ENCODE assay signal across 1 cellular context in the genomic region with DNA sequence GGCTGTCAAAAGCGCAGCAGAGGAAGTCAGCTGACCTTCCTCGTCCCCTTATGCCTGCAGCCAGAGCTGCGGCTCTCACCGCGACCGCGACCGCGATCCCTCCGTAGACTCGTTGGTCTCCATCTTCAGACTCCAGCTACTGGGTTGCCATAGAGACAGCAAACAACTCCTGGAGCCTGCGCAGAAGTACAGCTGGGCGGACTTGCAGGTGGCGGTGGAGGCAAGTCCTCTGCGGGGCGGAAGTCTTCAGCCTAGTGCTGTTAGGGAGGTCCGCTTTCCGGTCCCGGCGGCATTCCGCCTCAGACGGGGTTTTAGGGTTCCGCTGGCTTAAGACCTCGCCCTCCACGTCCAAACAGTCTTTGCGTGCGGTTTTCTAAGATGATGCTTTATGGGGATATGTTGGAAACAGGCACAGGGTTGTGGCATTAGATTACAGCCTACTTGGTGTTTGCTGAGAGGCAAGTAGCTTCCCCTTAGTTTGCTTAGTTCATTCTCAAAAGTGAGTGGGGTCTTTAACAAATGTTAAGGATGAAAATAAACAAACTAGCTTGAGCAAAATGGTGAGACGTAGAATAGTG.
TF ChIP-seq lines count a peak whose summit lies in the region.

A gene with protein sequence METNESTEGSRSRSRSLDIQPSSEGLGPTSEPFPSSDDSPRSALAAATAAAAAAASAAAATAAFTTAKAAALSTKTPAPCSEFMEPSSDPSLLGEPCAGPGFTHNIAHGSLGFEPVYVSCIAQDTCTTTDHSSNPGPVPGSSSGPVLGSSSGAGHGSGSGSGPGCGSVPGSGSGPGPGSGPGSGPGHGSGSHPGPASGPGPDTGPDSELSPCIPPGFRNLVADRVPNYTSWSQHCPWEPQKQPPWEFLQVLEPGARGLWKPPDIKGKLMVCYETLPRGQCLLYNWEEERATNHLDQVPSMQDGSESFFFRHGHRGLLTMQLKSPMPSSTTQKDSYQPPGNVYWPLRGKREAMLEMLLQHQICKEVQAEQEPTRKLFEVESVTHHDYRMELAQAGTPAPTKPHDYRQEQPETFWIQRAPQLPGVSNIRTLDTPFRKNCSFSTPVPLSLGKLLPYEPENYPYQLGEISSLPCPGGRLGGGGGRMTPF (minus strand): TSS at position 238 of the 578 bp plus-strand sequence. CDS start 115 bp downstream, at position 123.

TF ChIP-seq in SK-N-SH, 30 proteins besides CTCF, POLR2A, EP300 and RAD21 (continued from another document):
- TF ChIP-seq POLR2AphosphoS5 (IDR thresholded peaks at IDR 0.05; ENCODE audit: low read depth, low read length) (peak; percentile 57; the same call in 1 of the 2 replicates), RCOR1 (IDR thresholded peaks at IDR 0.05; ENCODE audit: low read length) (peak; percentile 60; the same call in 1 of the 2 replicates), NRF1 (IDR thresholded peaks at IDR 0.05; ENCODE audit: low read depth, low read length) (peak; percentile 88)
